1 cellular context compared by ENCODE assay signal in the genomic region with DNA sequence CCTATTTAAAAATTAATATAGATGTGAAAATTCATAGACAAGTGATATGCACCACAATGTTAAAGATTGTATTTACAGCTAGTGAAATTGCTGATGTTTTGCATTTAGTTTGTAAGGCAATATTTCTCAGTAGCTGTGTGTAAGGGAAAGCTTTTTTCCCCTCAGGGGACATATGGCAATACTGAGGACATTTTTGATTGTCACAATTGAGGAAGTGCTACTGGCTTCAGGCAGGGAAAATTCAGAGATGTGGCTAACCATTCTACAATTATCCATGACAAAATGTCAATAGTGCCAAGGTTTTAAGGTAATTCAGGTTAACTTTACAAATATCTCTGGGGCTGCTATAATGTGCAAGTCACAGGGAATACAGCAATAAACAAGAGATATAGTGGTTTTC.
TF ChIP-seq lines count a peak whose summit lies in the region.

No MANE protein-coding gene starts in this region.

TF ChIP-seq in IMR-90, 13 proteins besides CTCF, POLR2A, EP300 and RAD21 (continued from another document):
- TF ChIP-seq, protein P1, sequence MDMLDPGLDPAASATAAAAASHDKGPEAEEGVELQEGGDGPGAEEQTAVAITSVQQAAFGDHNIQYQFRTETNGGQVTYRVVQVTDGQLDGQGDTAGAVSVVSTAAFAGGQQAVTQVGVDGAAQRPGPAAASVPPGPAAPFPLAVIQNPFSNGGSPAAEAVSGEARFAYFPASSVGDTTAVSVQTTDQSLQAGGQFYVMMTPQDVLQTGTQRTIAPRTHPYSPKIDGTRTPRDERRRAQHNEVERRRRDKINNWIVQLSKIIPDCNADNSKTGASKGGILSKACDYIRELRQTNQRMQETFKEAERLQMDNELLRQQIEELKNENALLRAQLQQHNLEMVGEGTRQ (IDR thresholded peaks at IDR 0.05; ENCODE audit: low read depth, low read length) = no peak
- TF ChIP-seq FOS (IDR thresholded peaks at IDR 0.05; ENCODE audit: low read depth, low read length) (no peak), CEBPB (IDR thresholded peaks at IDR 0.05; ENCODE audit: low read depth, low read length) (no peak), MAZ (IDR thresholded peaks at IDR 0.05; ENCODE audit: borderline replicate concordance, low read depth, low read length) (no peak), CHD1 (IDR thresholded peaks at IDR 0.05; ENCODE audit: low read depth, low read length) (no peak), MAFK (IDR thresholded peaks at IDR 0.05; ENCODE audit: low read depth, low read length) (no peak)
